ENCODE assay signal across 8 cellular contexts in genomic region chr19:5977222-5977784, GRCh38. TPM values are rescaled to one million over a fixed set of nuclear protein-coding genes. Genes with fewer than 3 reads are reported as not detected.
DNase-seq lines count a peak whose midpoint lies in the region; ATAC-seq and TF ChIP-seq lines count a peak whose summit lies in the region.

No MANE protein-coding gene starts in this region.

- TF ChIP-seq CTCF in cardiac muscle cell (IDR thresholded peaks at IDR 0.05; ENCODE audit: low read depth, low read length), result no peak
- TF ChIP-seq CTCF in WERI-Rb-1 (IDR thresholded peaks at IDR 0.05; ENCODE audit: low read depth, low read length), result no peak
- TF ChIP-seq CTCF in spleen (IDR thresholded peaks at IDR 0.05 in 8 of 11, conservative IDR thresholded peaks at IDR 0.05 in 3 of 11), result no peak

- intact Hi-C loops in Right ventricle myocardium superior (cut with DNase I) (no loop called here), left ventricle myocardium superior (cut with micrococcal nuclease) (no loop called here), spleen (cut with DNase I; ENCODE audit: low total_unique reads) (no loop called here)

- TF ChIP-seq POLR2A in spleen (IDR thresholded peaks at IDR 0.05), result no peak

- peak in 1 of 2 donors; percentile 34 for DNase-seq in cardiac muscle cell (ENCODE audit: low read depth in 1 of 2, low spot score in 1 of 2)
- DNase-seq in Right ventricle myocardium superior, result no peak
- no peak for DNase-seq in WERI-Rb-1
- DNase-seq in left ventricle myocardium superior, result peak; percentile 26
- peak; percentile 78 for DNase-seq in spleen
- DNase-seq in NCI-H187 (lab: John Stamatoyannopoulos, UW), result no peak
- no peak for DNase-seq in cortex of kidney (lab: John Stamatoyannopoulos, UW)
- DNase-seq in NCI-H146 treated with DMSO at 0.1 percent for 48 hours (lab: John Stamatoyannopoulos, UW; ENCODE audit: unreplicated experiment), result no peak

- ATAC-seq in Right ventricle myocardium superior (ENCODE audit: poor library complexity) (no peak), left ventricle myocardium superior (no peak)

- H3K27ac ChIP-seq in cardiac muscle cell (peak overlapping the region; percentile 90), WERI-Rb-1 (peak overlapping the region; percentile 91), spleen (peak overlapping the region; percentile 83 to 94 (median 91))

- no peaks in the 10 kb centered on the region for H3K9me3 ChIP-seq in cardiac muscle cell (ENCODE audit: low read depth)
- H3K9me3 ChIP-seq in WERI-Rb-1 (ENCODE audit: severe bottlenecking), result no peaks in the 10 kb centered on the region
- H3K9me3 ChIP-seq in spleen, result no peaks in the 10 kb centered on the region

- H3K36me3 ChIP-seq in cardiac muscle cell (no peaks in the 10 kb centered on the region), WERI-Rb-1 (peaks cover 42% of the 10 kb centered on the region), spleen (peaks cover 0 to 41% (median 13%) of the 10 kb centered on the region in 6 donors)

- H3K27me3 ChIP-seq in cardiac muscle cell (no peaks in the 10 kb centered on the region), WERI-Rb-1 (ENCODE audit: insufficient read depth, low read depth, severe bottlenecking) (no peaks in the 10 kb centered on the region), spleen (replicated peaks in 1 of 7) (no peaks in the 10 kb centered on the region)

- H3K4me1 ChIP-seq in cardiac muscle cell (ENCODE audit: low read depth) (peaks cover 6% of the 10 kb centered on the region), spleen (peaks cover 41 to 74% (median 61%) of the 10 kb centered on the region in 6 donors)

- peak overlapping the region; percentile 67 for H3K4me3 ChIP-seq in cardiac muscle cell
- peak overlapping the region; percentile 97 for H3K4me3 ChIP-seq in WERI-Rb-1 (ENCODE audit: low read depth, low read length)
- H3K4me3 ChIP-seq in spleen, result peak overlapping the region; percentile 95 to 100 (median 98)

- WGBS in spleen, 5 donors, result 0 to 2% (median 1%) methylated on average over 7 to 43 of the region's 43 CpGs

RNA-seq across cellular contexts. Expression of gene RANBP3, which starts 0.6 kb away (rescaled TPM):
- total RNA-seq in cardiac muscle cell (102 and 108 TPM in 2 replicates), Right ventricle myocardium superior (57.4 TPM), left ventricle myocardium superior (76.6 TPM), spleen (10 to 100 TPM; 68.5 to 92.9 (median 71.2) TPM)
- polyA plus RNA-seq in cardiac muscle cell (17.7 and 18.3 TPM in 2 replicates), spleen (10 to 100 TPM; 27.5 to 44.3 (median 30.2) TPM)

Comparison
In these comparisons a context has a peak if more than half of its experiments do, and no peak if none do; other contexts are left out.
1. DNase-seq: peak in left ventricle myocardium superior (single experiment) and spleen (single experiment); none in Right ventricle myocardium superior (single experiment), WERI-Rb-1 (single experiment), NCI-H187 (0 of 2), cortex of kidney (single experiment) and NCI-H146 treated with DMSO at 0.1 percent for 48 hours (single experiment).
2. Peak in every context shown above with its lines, with median percentiles within 50 percentile points of each other: H3K27ac ChIP-seq and H3K4me3 ChIP-seq.